ENCODE assay signal across 10 cellular contexts in the genomic region with DNA sequence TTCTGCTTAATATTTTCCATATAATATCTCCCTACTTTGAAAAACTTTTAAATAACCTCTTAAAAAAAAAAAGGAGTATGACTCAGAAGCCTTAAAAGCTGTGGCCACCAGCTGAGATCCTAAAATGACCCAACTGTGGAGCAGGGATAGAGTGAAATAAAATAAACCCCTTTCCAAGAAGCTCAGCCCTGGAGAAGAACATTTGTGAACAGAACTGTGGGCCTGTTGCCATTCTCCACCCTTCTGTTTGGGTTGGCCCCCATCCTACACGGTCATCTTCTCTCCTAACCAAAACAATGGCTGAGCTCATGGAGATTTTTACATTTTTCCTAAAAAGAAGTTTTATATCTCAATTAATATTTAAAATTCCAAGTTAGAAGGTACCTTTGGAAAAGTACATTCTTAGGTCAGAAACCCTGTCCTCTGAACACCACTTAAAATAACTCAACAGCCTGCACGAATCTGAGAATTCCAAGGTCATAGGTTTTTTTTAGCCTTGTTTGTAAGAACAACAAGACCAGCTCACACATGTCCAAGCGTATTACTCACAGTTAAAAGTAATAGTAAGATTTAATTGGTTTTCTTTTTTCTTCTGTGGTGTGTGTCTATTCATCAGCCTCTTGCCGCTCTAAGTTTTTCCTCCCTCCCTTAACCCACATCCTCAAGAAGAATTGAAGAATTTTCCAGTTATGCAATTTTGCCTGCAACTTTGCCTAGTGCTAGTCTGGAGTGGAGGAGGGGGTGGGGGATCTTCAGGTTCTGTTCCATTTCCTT.
DNase-seq lines count a peak whose midpoint lies in the region; ATAC-seq and TF ChIP-seq lines count a peak whose summit lies in the region.
"Had no signal": no experiment of that assay in that cellular context is flagged by ENCODE, and none has a peak within 500 bp of the region (broad histone marks: within the 10 kb centered on the region; RNA-seq: fewer than 3 reads in every experiment).

No MANE protein-coding gene starts in this region.

- no peak overlapping the region for H2AFZ ChIP-seq in OCI-LY7 (ENCODE audit: low read length)

- no peaks in the 10 kb centered on the region for H3K79me2 ChIP-seq in OCI-LY7 (ENCODE audit: insufficient read depth, low read depth, low read length)

- intact Hi-C loops in left ventricle myocardium superior (cut with micrococcal nuclease) (no loop called here), gastrocnemius medialis (cut with DNase I; ENCODE audit: low total_unique reads) (no loop called here), OCI-LY7 (cut with micrococcal nuclease; ENCODE audit: unreplicated experiment) (no loop called here)

- H3K36me3 ChIP-seq in gastrocnemius medialis, result no peaks in the 10 kb centered on the region
- no peaks in the 10 kb centered on the region for H3K36me3 ChIP-seq in OCI-LY7 (ENCODE audit: insufficient read depth, low read length)

- no peak for TF ChIP-seq CTCF in gastrocnemius medialis (IDR thresholded peaks at IDR 0.05 in 4 of 5, conservative IDR thresholded peaks at IDR 0.05 in 1 of 5)
- TF ChIP-seq CTCF in OCI-LY7 (conservative IDR thresholded peaks at IDR 0.05; ENCODE audit: low read length), result no peak

- in situ Hi-C loops in gastrocnemius medialis (cut with MboI; ENCODE audit: low sequenced_read_pairs in 4 of 4), result no loop called here

- POLR2A ChIA-PET in OCI-LY7 (lab: Charles Lee), result no interaction called here

- H3K4me1 ChIP-seq in gastrocnemius medialis (peaks cover 5 to 36% of the 10 kb centered on the region in 2 donors), OCI-LY7 (ENCODE audit: insufficient read depth, low read length, poor library complexity, severe bottlenecking) (no peaks in the 10 kb centered on the region)

- TF ChIP-seq POLR2A in gastrocnemius medialis (IDR thresholded peaks at IDR 0.05), result no peak

- peak overlapping the region; percentile 56 to 74 (median 69) for H3K27ac ChIP-seq in gastrocnemius medialis
- H3K27ac ChIP-seq in OCI-LY7 (ENCODE audit: low read depth, low read length, poor library complexity, severe bottlenecking), result no peak overlapping the region

- H3K27me3 ChIP-seq in gastrocnemius medialis, result no peaks in the 10 kb centered on the region

- ATAC-seq in left ventricle myocardium superior, result peak; percentile 87
- peak; percentile 63 to 72 for ATAC-seq in gastrocnemius medialis
- ATAC-seq in GM19397 (IDR thresholded peaks at IDR 0.05; ENCODE audit: unreplicated experiment), result no peak

- no TSS peak for BruUV-seq in OCI-LY7 (replicated peaks; lab: Mats Ljungman, UMichigan)

- DNase-seq in GM03348 (ENCODE audit: low spot score) (peak; percentile 78), amniotic stem cell (lab: John Stamatoyannopoulos, UW) (peak; percentile 16), left ventricle myocardium superior (peak; percentile 57), gastrocnemius medialis (peak; percentile 59 to 77), OCI-LY7 (ENCODE audit: low spot score) (no peak), T-helper 1 cell (no peak), middle frontal gyrus (ENCODE audit: extremely low spot score, low spot score) (no peak)
- DNase-seq: activated effector memory CD4-positive, alpha-beta T cell treated with Interleukin-2 at 50 U/mL for 16 hours; NCI-H524 treated with DMSO at 0.1 percent for 48 hours had no signal

- H3K4me3 ChIP-seq in gastrocnemius medialis (peak overlapping the region in 2 of 4 donors; percentile 11 to 15), OCI-LY7 (ENCODE audit: low read depth, low read length, poor library complexity, severe bottlenecking) (no peak overlapping the region)

- H3K9me2 ChIP-seq in OCI-LY7 (ENCODE audit: insufficient read depth, low read length), result no peaks in the 10 kb centered on the region

- H3K4me2 ChIP-seq in OCI-LY7 (ENCODE audit: low read length), result no peak overlapping the region

- CTCF ChIA-PET in OCI-LY7 (lab: Charles Lee; ENCODE audit: unreplicated experiment), result interaction anchor here (0.6 kb wide), 1 partner anchor 122 kb away, joined by 4 read pairs; no protein-coding TSS in a partner anchor

- H4K20me1 ChIP-seq in OCI-LY7 (ENCODE audit: insufficient read depth, low read length), result no peaks in the 10 kb centered on the region

- H3K9me3 ChIP-seq in gastrocnemius medialis (no peaks in the 10 kb centered on the region), OCI-LY7 (ENCODE audit: low read length) (no peaks in the 10 kb centered on the region)

Comparison
In these comparisons a context has a peak if more than half of its experiments do, and no peak if none do; other contexts are left out.
1. DNase-seq: peak in GM03348 (single experiment), amniotic stem cell (single experiment), left ventricle myocardium superior (single experiment) and gastrocnemius medialis (2 of 2); none in OCI-LY7 (single experiment), T-helper 1 cell (0 of 5) and middle frontal gyrus (single experiment).